8 cellular contexts compared by ENCODE assay signal in the genomic region with DNA sequence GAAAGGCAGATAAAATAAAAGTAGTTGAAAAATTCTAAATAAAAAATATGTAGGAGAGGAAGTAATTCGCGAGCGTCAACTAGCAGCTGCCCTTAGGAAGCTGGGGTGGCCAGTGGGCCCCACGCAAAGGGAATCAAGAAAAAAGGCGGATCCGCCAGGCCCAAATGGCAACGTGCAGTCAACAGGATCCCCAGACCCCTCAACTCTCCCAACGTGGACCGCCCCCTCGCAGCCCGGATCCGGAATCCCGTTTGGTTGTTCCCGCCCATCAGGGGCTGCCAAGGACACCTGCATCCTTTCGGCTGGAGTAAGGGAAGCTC. TPM values are rescaled to one million over a fixed set of nuclear protein-coding genes. Genes with fewer than 3 reads are reported as not detected.
DNase-seq lines count a peak whose midpoint lies in the region; ATAC-seq, FAIRE-seq and TF ChIP-seq lines count a peak whose summit lies in the region.

No MANE protein-coding gene starts in this region.

- TF ChIP-seq CTCF in astrocyte (IDR thresholded peaks at IDR 0.05; ENCODE audit: insufficient read depth, low read depth, low read length) (no peak), GM10248 (IDR thresholded peaks at IDR 0.05; ENCODE audit: control extremely low read depth, extremely low read depth, low read depth, missing control alignments) (no peak)

- under 1% methylated on average over 15 of the region's 15 CpGs for WGBS in thymus

- H3K4me3 ChIP-seq in astrocyte (ENCODE audit: insufficient read depth, low read depth, low read length): peak overlapping the region; percentile 93
- H3K4me3 ChIP-seq in thymus (ENCODE audit: low read length): peak overlapping the region; percentile 85

- POLR2A ChIA-PET in GM10248 (lab: Yijun Ruan, JAX): interaction anchor here (0.6 to 1.1 kb wide), 2 partner anchors 30 to 41 kb away, joined by 5 to 6 read pairs; partner anchors contain the start of gene SEC23B

- H3K9ac ChIP-seq in astrocyte (ENCODE audit: low read length): peak overlapping the region; percentile 95

- H3K27ac Mint-ChIP-seq in activated T-cell treated with anti-CD3 and anti-CD28 coated beads, Interleukin-2, amount 50 U/mL, for 72 hours: peak overlapping the region; percentile 94
- H3K27ac Mint-ChIP-seq in astrocyte (ENCODE audit: unreplicated experiment): peak overlapping the region; percentile 96

- H3K27ac ChIP-seq in astrocyte (ENCODE audit: low read depth, low read length): peak overlapping the region; percentile 99
- no peak overlapping the region for H3K27ac ChIP-seq in thymus (ENCODE audit: low read depth)

- H3K4me1 Mint-ChIP-seq in activated T-cell treated with anti-CD3 and anti-CD28 coated beads, Interleukin-2, amount 50 U/mL, for 72 hours (ENCODE audit: low read depth): peaks cover 13% of the 10 kb centered on the region
- H3K4me1 Mint-ChIP-seq in astrocyte (ENCODE audit: low read depth, unreplicated experiment): peaks cover 9% of the 10 kb centered on the region

- CTCF ChIA-PET in GM10248 (lab: Yijun Ruan, JAX): interaction anchor here (0.8 to 3.0 kb wide), 7 partner anchors 9 to 54 kb away, joined by 3 to 12 read pairs (median 6); no protein-coding TSS in a partner anchor

- peak overlapping the region; percentile 92 for H3K4me2 ChIP-seq in astrocyte (ENCODE audit: low read length)

- H3K9me3 ChIP-seq in astrocyte (ENCODE audit: insufficient read depth, low read depth, low read length) (no peaks in the 10 kb centered on the region), thymus (ENCODE audit: control insufficient read depth) (no peaks in the 10 kb centered on the region)

- FAIRE-seq in astrocyte (lab: Jason Lieb, UNC): no peak

- H3K36me3 ChIP-seq in astrocyte (ENCODE audit: insufficient read depth, low read length) (no peaks in the 10 kb centered on the region), thymus (ENCODE audit: control insufficient read depth, insufficient read depth) (peaks cover 11% of the 10 kb centered on the region)

- peak; percentile 44 for ATAC-seq in activated T-cell treated with anti-CD3 and anti-CD28 coated beads, Interleukin-2, amount 50 U/mL, for 72 hours (replicated peaks in 1 of 2)
- ATAC-seq in HG03342 (IDR thresholded peaks at IDR 0.05; ENCODE audit: unreplicated experiment): peak; percentile 23

- peak overlapping the region; percentile 86 to 96 for H3K4me3 Mint-ChIP-seq in activated T-cell treated with anti-CD3 and anti-CD28 coated beads, Interleukin-2, amount 50 U/mL, for 72 hours
- peak overlapping the region; percentile 98 for H3K4me3 Mint-ChIP-seq in astrocyte (ENCODE audit: unreplicated experiment)

- peak overlapping the region; percentile 94 for H2AFZ ChIP-seq in astrocyte (ENCODE audit: low read depth, low read length)

- no peaks in the 10 kb centered on the region for H4K20me1 ChIP-seq in astrocyte (ENCODE audit: insufficient read depth, low read length)

- no peak for DNase-seq in activated T-cell treated with anti-CD3 and anti-CD28 coated beads, Interleukin-2, amount 50 U/mL, for 72 hours
- no peak for DNase-seq in activated T-cell treated with anti-CD3 and anti-CD28 coated beads for 4 hours
- DNase-seq in astrocyte (ENCODE audit: low read depth): no peak
- DNase-seq in kidney tubule cell (ENCODE audit: low spot score): peak; percentile 1
- DNase-seq in NCI-H146 (lab: John Stamatoyannopoulos, UW): no peak
- DNase-seq in GM10248 (ENCODE audit: extremely low spot score): no peak

- H3K36me3 Mint-ChIP-seq in activated T-cell treated with anti-CD3 and anti-CD28 coated beads, Interleukin-2, amount 50 U/mL, for 72 hours (ENCODE audit: insufficient read depth in 2 of 2): peaks cover 0 to 3% of the 10 kb centered on the region in 2 donors
- H3K36me3 Mint-ChIP-seq in astrocyte (ENCODE audit: low read depth, unreplicated experiment): peaks cover 2% of the 10 kb centered on the region

- no peaks in the 10 kb centered on the region for H3K27me3 Mint-ChIP-seq in activated T-cell treated with anti-CD3 and anti-CD28 coated beads, Interleukin-2, amount 50 U/mL, for 72 hours (ENCODE audit: low read depth)
- H3K27me3 Mint-ChIP-seq in astrocyte (ENCODE audit: low read depth, unreplicated experiment): no peaks in the 10 kb centered on the region

- peaks cover 9% of the 10 kb centered on the region for H3K4me1 ChIP-seq in astrocyte (ENCODE audit: insufficient read depth, low read length)
- peaks cover 8% of the 10 kb centered on the region for H3K4me1 ChIP-seq in thymus (ENCODE audit: control insufficient read depth, insufficient read depth, low read length)

- peaks cover 43% of the 10 kb centered on the region for H3K79me2 ChIP-seq in astrocyte (ENCODE audit: insufficient read depth, low read length)

- H3K9me3 Mint-ChIP-seq in activated T-cell treated with anti-CD3 and anti-CD28 coated beads, Interleukin-2, amount 50 U/mL, for 72 hours: no peaks in the 10 kb centered on the region
- no peaks in the 10 kb centered on the region for H3K9me3 Mint-ChIP-seq in astrocyte (ENCODE audit: unreplicated experiment)

- H3K27me3 ChIP-seq in astrocyte (ENCODE audit: insufficient read depth, low read length): no peaks in the 10 kb centered on the region
- H3K27me3 ChIP-seq in thymus (ENCODE audit: control insufficient read depth, insufficient read depth): no peaks in the 10 kb centered on the region

RNA-seq across cellular contexts. Expression of gene DZANK1, which starts 0.3 kb away (rescaled TPM):
- 1 to 10 TPM; 3.0 to 3.1 TPM for total RNA-seq in activated T-cell treated with anti-CD3 and anti-CD28 coated beads, Interleukin-2, amount 50 U/mL, for 72 hours
- 2.3 and 3.0 TPM in 2 replicates for total RNA-seq in astrocyte
- polyA plus RNA-seq in thymus: 3.3 TPM

RNA-seq across cellular contexts. Expression of gene POLR3F, which starts 0.7 kb away (rescaled TPM):
- 10 to 100 TPM; 12.5 to 13.4 TPM for total RNA-seq in activated T-cell treated with anti-CD3 and anti-CD28 coated beads, Interleukin-2, amount 50 U/mL, for 72 hours
- total RNA-seq in astrocyte: 11.6 and 12.8 TPM in 2 replicates
- 12.9 TPM for polyA plus RNA-seq in thymus

RNA-seq across cellular contexts. Expression of gene RBBP9, which starts 30.5 kb away (rescaled TPM):
- 10 to 100 TPM; 27.2 to 30.6 TPM for total RNA-seq in activated T-cell treated with anti-CD3 and anti-CD28 coated beads, Interleukin-2, amount 50 U/mL, for 72 hours
- 12.8 and 14.4 TPM in 2 replicates for total RNA-seq in astrocyte
- 8.9 TPM for polyA plus RNA-seq in thymus

RNA-seq across cellular contexts. Expression of gene SEC23B, which starts 41.2 kb away (rescaled TPM):
- total RNA-seq in activated T-cell treated with anti-CD3 and anti-CD28 coated beads, Interleukin-2, amount 50 U/mL, for 72 hours: 100 to 1,000 TPM; 129 to 158 TPM
- 61.5 and 66.4 TPM in 2 replicates for total RNA-seq in astrocyte
- 16.4 TPM for polyA plus RNA-seq in thymus
